In the genomic region with DNA sequence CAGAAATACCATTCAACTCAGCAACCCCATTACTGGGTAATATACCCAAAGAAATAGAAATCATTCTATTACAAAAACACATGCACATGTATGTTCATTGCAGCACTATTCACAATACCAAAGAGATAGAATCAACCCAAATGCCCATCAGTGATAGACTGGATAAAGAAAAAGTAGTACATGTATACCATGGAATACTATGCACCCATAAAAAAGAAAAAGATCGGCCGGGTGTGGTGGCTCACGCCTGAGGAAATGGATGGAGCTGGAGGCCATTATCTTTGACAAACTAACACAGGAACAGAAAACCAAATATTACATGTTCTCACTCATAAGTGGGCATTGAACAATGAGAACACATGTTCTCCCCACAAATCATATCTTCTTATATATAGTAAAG, we compare ENCODE assay signal across 8 cellular contexts.
"Had no signal": no experiment of that assay in that cellular context is flagged by ENCODE, and none has a peak within 500 bp of the region (broad histone marks: within the 10 kb centered on the region; RNA-seq: fewer than 3 reads in every experiment).

No MANE protein-coding gene starts in this region.

- H3K4me3 Mint-ChIP-seq: IgD-negative memory B cell had no signal

- H3K4me2 ChIP-seq: KMS-11 had no signal

- H3K27ac Mint-ChIP-seq: IgD-negative memory B cell had no signal

- H3K9me3 Mint-ChIP-seq: IgD-negative memory B cell had no signal

- DNase-seq: IMR-90, KBM-7, KG1 had no signal

- H3K27ac ChIP-seq: HL-60, KMS-11 had no signal

- H3K27me3 Mint-ChIP-seq: IgD-negative memory B cell had no signal

- FAIRE-seq: HepG2, HTR-8/SVneo had no signal

- H3K9ac ChIP-seq: KMS-11 had no signal

- H3K36me3 Mint-ChIP-seq: IgD-negative memory B cell had no signal

- ATAC-seq: HepG2 had no signal
